1 cellular context compared by ENCODE assay signal in the genomic region with DNA sequence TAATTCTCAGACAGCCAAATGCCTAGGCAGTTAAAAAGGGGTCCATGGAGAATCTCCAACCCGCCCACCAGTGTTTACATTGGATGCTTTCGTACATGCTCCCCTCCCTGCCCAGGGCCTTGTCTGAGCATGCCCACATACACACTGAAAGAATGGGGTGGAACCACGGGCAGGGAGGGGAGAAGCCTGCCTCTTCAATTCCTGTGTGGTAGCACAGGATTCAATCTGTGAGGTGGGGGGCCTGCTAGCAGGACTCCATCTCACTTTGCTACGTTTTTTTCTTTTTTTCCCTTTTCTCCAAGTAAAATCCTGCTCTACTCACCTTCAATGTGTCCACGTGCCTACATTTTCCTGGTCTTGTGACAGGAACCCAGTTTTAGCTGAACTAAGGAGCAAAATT.
TF ChIP-seq lines count a peak whose summit lies in the region.

No MANE protein-coding gene starts in this region.

TF ChIP-seq in H1, 55 proteins besides CTCF, POLR2A, EP300 and RAD21:
- TF ChIP-seq, protein P1, sequence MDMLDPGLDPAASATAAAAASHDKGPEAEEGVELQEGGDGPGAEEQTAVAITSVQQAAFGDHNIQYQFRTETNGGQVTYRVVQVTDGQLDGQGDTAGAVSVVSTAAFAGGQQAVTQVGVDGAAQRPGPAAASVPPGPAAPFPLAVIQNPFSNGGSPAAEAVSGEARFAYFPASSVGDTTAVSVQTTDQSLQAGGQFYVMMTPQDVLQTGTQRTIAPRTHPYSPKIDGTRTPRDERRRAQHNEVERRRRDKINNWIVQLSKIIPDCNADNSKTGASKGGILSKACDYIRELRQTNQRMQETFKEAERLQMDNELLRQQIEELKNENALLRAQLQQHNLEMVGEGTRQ (IDR thresholded peaks at IDR 0.05; ENCODE audit: low read length): no peak
- TF ChIP-seq SP4 (IDR thresholded peaks at IDR 0.05; ENCODE audit: low read length) (no peak), SP2 (IDR thresholded peaks at IDR 0.05; ENCODE audit: low read length) (no peak), EGR1 (IDR thresholded peaks at IDR 0.05; ENCODE audit: borderline replicate concordance, low read depth, low read length) (no peak), JUN (IDR thresholded peaks at IDR 0.05; ENCODE audit: low read depth, low read length) (no peak), SAP30 (IDR thresholded peaks at IDR 0.05; ENCODE audit: insufficient read depth, insufficient replicate concordance, low read length) (no peak), TAF1 (IDR thresholded peaks at IDR 0.05; ENCODE audit: low read depth, low read length) (no peak), CTBP2 (IDR thresholded peaks at IDR 0.05; ENCODE audit: borderline replicate concordance, insufficient read depth, insufficient read length, low read length) (no peak), CBX8 (IDR thresholded peaks at IDR 0.05; ENCODE audit: borderline replicate concordance, low read depth, low read length) (no peak), RBBP5 (IDR thresholded peaks at IDR 0.05; ENCODE audit: borderline replicate concordance, low read depth, low read length) (no peak), CREB1 (IDR thresholded peaks at IDR 0.05) (no peak)
